Comparison of ENCODE assay signal across 8 cellular contexts in the genomic region with DNA sequence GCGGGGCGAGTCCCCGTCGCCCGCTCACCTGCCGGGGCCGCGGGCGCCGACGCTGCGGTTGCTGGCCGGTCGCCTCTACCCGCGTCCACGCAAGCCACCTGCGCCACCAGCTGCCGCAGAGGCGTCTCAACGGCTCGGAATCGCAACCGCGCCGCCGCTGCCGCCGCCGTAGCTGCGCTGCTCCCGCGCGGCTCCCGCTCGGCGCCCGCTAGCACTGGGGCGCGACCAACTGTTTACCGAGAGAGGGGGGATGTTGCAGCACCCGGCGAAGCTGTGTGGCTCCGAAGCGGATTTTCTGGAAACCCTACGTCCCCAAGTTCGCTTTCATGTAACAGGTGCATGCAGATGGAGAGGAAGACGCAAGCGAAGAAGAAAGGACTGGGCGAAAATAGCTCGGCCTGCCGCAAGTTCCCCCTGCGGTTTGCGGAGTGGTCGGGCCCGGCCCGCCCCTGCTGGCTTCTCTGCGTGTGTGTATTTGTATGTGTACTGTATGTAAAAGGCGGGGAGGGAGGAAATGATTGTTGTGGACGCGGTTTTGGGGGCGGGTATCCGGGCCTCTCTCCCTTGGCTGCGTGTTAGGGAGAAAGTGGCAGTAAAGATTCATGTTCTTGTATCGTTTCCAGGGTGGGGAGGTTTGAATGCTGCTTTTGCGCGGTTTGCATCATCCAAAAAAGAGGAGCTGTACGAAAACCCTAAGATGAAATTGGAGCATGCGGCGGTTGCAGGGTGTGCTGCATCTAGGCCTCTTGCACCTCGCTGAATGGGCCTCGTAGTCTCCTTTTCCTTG. TPM values are rescaled to one million over a fixed set of nuclear protein-coding genes. Genes with fewer than 3 reads are reported as not detected.
A peak's percentile ranks its signal among the peaks of the same experiment; 100 is the strongest.
DNase-seq lines count a peak whose midpoint lies in the region; ATAC-seq and TF ChIP-seq lines count a peak whose summit lies in the region.

PSIP1 (minus strand) TSS at position 182 of the 787 bp plus-strand sequence. CDS start 782 bp downstream, outside the sequence.

- ATAC-seq in stimulated activated naive CD8-positive, alpha-beta T cell treated with anti-CD3 and anti-CD28 coated beads, Interleukin-15, Interleukin-2, amounts not matched to agents 100 U/mL and 50 U/mL, for 24 hours, result peak; percentile 88

- DNase-seq in EL, result peak; percentile 82
- DNase-seq in H4 (ENCODE audit: low spot score), result peak; percentile 69
- DNase-seq in LNCaP clone FGC (ENCODE audit: low read depth), result peak; percentile 55
- peak; percentile 84 for DNase-seq in RWPE1 (ENCODE audit: low spot score)
- peak; percentile 87 for DNase-seq in activated T-helper 2 cell treated with anti-CD3 and anti-CD28 coated beads, Interferon-gamma antibody, Interleukin-2, Interleukin-4, amounts not matched to agents 10 μg/mL and 5 μg/mL and 100 μg/mL, durations not matched to agents 14 hours and 24 hours and 36 hours (ENCODE audit: low spot score)
- DNase-seq in fibroblast of pulmonary artery (ENCODE audit: low read depth), result peak; percentile 84
- peak; percentile 85 for DNase-seq in stimulated activated naive CD8-positive, alpha-beta T cell treated with anti-CD3 and anti-CD28 coated beads, Interleukin-15, Interleukin-2, amounts not matched to agents 100 U/mL and 50 U/mL, for 24 hours

- peak within 1 kb of the TSS; percentile 90 for H3K4me3 Mint-ChIP-seq in activated T-helper 2 cell treated with anti-CD3 and anti-CD28 coated beads, Interferon-gamma antibody, Interleukin-2, Interleukin-4, amounts not matched to agents 10 μg/mL and 5 μg/mL and 100 μg/mL, durations not matched to agents 14 hours and 24 hours and 36 hours (ENCODE audit: low read depth)
- peak within 1 kb of the TSS; percentile 90 to 91 (median 90) for H3K4me3 Mint-ChIP-seq in nephron

- peak within 1 kb of the TSS; percentile 98 for H3K27ac Mint-ChIP-seq in activated T-helper 2 cell treated with anti-CD3 and anti-CD28 coated beads, Interferon-gamma antibody, Interleukin-2, Interleukin-4, amounts not matched to agents 10 μg/mL and 5 μg/mL and 100 μg/mL, durations not matched to agents 14 hours and 24 hours and 36 hours
- peak within 1 kb of the TSS; percentile 100 for H3K27ac Mint-ChIP-seq in nephron

- peaks cover 46% of the 10 kb centered on the region for H3K4me1 Mint-ChIP-seq in activated T-helper 2 cell treated with anti-CD3 and anti-CD28 coated beads, Interferon-gamma antibody, Interleukin-2, Interleukin-4, amounts not matched to agents 10 μg/mL and 5 μg/mL and 100 μg/mL, durations not matched to agents 14 hours and 24 hours and 36 hours (ENCODE audit: low read depth)
- peaks cover 34% of the 10 kb centered on the region for H3K4me1 Mint-ChIP-seq in nephron

- H3K4me3 ChIP-seq in LNCaP clone FGC (ENCODE audit: low read depth, low read length) (peak within 1 kb of the TSS; percentile 86), fibroblast of pulmonary artery (replicated peaks; ENCODE audit: low read depth, low read length) (peak within 1 kb of the TSS; percentile 91)

- intact Hi-C loops in activated T-helper 2 cell treated with anti-CD3 and anti-CD28 coated beads, Interferon-gamma antibody, Interleukin-2, Interleukin-4, amounts not matched to agents 10 μg/mL and 5 μg/mL and 100 μg/mL, durations not matched to agents 14 hours and 24 hours and 36 hours (cut with micrococcal nuclease), result loop anchor here (1.0 to 10.0 kb wide), 7 partner anchors 20 to 212 kb away; partner anchors contain the start of gene SNAPC3

- POLR2A ChIA-PET in RWPE1 (lab: Yijun Ruan, JAX; ENCODE audit: low non-redundant PET), result no interaction called here

- H3K36me3 Mint-ChIP-seq in activated T-helper 2 cell treated with anti-CD3 and anti-CD28 coated beads, Interferon-gamma antibody, Interleukin-2, Interleukin-4, amounts not matched to agents 10 μg/mL and 5 μg/mL and 100 μg/mL, durations not matched to agents 14 hours and 24 hours and 36 hours (ENCODE audit: low read depth), result peaks cover 38% of the 10 kb centered on the region
- peaks cover 20% of the 10 kb centered on the region for H3K36me3 Mint-ChIP-seq in nephron (ENCODE audit: low read depth)

- no peak for TF ChIP-seq CTCF in LNCaP clone FGC (IDR thresholded peaks at IDR 0.05; ENCODE audit: control insufficient read depth, extremely low read depth, insufficient read depth)
- TF ChIP-seq CTCF in RWPE1 (conservative IDR thresholded peaks at IDR 0.05; ENCODE audit: low read depth), result no peak
- no peak for TF ChIP-seq CTCF in fibroblast of pulmonary artery (IDR thresholded peaks at IDR 0.05; ENCODE audit: low read length, missing control alignments)
- peak in 1 of 3 experiments; percentile 11 for TF ChIP-seq CTCF in nephron (IDR thresholded peaks at IDR 0.05; ENCODE audit: unreplicated experiment in 3 of 3)

- H3K27me3 Mint-ChIP-seq in activated T-helper 2 cell treated with anti-CD3 and anti-CD28 coated beads, Interferon-gamma antibody, Interleukin-2, Interleukin-4, amounts not matched to agents 10 μg/mL and 5 μg/mL and 100 μg/mL, durations not matched to agents 14 hours and 24 hours and 36 hours (ENCODE audit: low read depth), result no peaks in the 10 kb centered on the region
- peaks cover 3% of the 10 kb centered on the region for H3K27me3 Mint-ChIP-seq in nephron (ENCODE audit: low read depth)

- no peaks in the 10 kb centered on the region for H3K9me3 Mint-ChIP-seq in activated T-helper 2 cell treated with anti-CD3 and anti-CD28 coated beads, Interferon-gamma antibody, Interleukin-2, Interleukin-4, amounts not matched to agents 10 μg/mL and 5 μg/mL and 100 μg/mL, durations not matched to agents 14 hours and 24 hours and 36 hours
- no peaks in the 10 kb centered on the region for H3K9me3 Mint-ChIP-seq in nephron

- H3K27ac ChIP-seq in RWPE1, result peak within 1 kb of the TSS; percentile 87

- CTCF ChIA-PET in RWPE1 (lab: Yijun Ruan, JAX), result interaction anchor here (0.7 to 1.8 kb wide), 4 partner anchors 10 to 95 kb away, joined by 3 to 6 read pairs (median 4); partner anchors contain the start of gene CCDC171

RNA-seq across cellular contexts. Expression of gene PSIP1, which starts in this region (rescaled TPM):
- total RNA-seq in H4 (2014; rRNA removed; shearing (Covaris generic)), result 39.4 and 54.3 TPM in 2 replicates
- total RNA-seq in activated T-helper 2 cell treated with anti-CD3 and anti-CD28 coated beads, Interferon-gamma antibody, Interleukin-2, Interleukin-4, amounts not matched to agents 10 μg/mL and 5 μg/mL and 100 μg/mL, durations not matched to agents 14 hours and 24 hours and 36 hours, result 112 and 118 TPM in 2 replicates

Comparison
In these comparisons a context has a peak if more than half of its experiments do, and no peak if none do; other contexts are left out.
1. Peak in every context shown above with its lines: DNase-seq, ATAC-seq, H3K4me3 ChIP-seq and H3K27ac ChIP-seq.